In the genomic region with DNA sequence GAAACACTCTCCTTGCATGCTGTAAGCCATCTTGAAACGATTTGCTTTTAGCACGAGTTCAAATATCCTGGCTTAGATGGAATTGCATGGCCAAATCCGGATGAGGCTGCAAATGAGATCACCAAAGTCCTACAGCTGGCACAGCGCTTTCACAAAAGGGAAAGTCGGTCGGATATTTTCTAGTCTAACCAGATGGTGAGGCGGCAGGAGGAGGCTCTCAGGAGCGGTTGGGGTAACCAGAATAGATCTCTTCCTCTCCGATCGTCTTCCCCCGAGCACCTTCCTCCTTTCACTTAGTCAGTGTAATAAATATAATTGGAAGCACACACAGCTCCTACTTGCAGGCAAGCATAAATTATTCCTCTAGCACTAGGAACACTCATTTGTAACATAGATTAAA, we compare ENCODE assay signal across 19 cellular contexts.
DNase-seq lines count a peak whose midpoint lies in the region; ATAC-seq, FAIRE-seq and TF ChIP-seq lines count a peak whose summit lies in the region.
"Had no signal": no experiment of that assay in that cellular context is flagged by ENCODE, and none has a peak within 500 bp of the region (broad histone marks: within the 10 kb centered on the region; RNA-seq: fewer than 3 reads in every experiment).

No MANE protein-coding gene starts in this region.

- H3K79me2 ChIP-seq in HepG2 (ENCODE audit: insufficient read depth, low read length) = no peaks in the 10 kb centered on the region

- POLR2A ChIA-PET in HepG2 (lab: Yijun Ruan, JAX) = no interaction called here

- no peak for TF ChIP-seq RAD21 in HepG2 (CRISPR knock-in tag; IDR thresholded peaks at IDR 0.05)

- TF ChIP-seq POLR2A in HepG2 (IDR thresholded peaks at IDR 0.05; ENCODE audit: insufficient read depth in 1 of 2, low read depth in 2 of 2, low read length in 2 of 2) = no peak

- in situ Hi-C loops in HepG2 (cut with HindIII; ENCODE audit: extremely low pct_ligation_motif_present, low pct_unique_long_range_greater_than_20kb) = no loop called here

- TF ChIP-seq EP300 in HepG2 (IDR thresholded peaks at IDR 0.05; ENCODE audit: low read depth in 2 of 2, low read length in 2 of 2) (no peak), HepG2 (CRISPR knock-in tag; IDR thresholded peaks at IDR 0.05; ENCODE audit: borderline replicate concordance) (no peak)

- no peak overlapping the region for H3K27ac ChIP-seq in HepG2 (ENCODE audit: extremely low read length, insufficient read depth, low read length)
- H3K27ac ChIP-seq: sigmoid colon had no signal

- no TSS peak for BruUV-seq in HepG2 (replicated peaks; lab: Mats Ljungman, UMichigan)

- CTCF ChIA-PET in HepG2 (lab: Yijun Ruan, JAX; ENCODE audit: low intra/inter-chr PET ratio, low total read pairs) = no interaction called here

- DNase-seq in AG08395 (ENCODE audit: low spot score) (peak; percentile 63), M059J (ENCODE audit: low read depth) (peak; percentile 40), amygdala (lab: John Stamatoyannopoulos, UW) (peak in 30 of 56 donors; percentile 1 to 55 (median 10)), HepG2 (ENCODE audit: low spot score) (no peak), SW480 (ENCODE audit: low spot score) (no peak), NCI-H69 (lab: John Stamatoyannopoulos, UW) (no peak), NCI-H510A (lab: John Stamatoyannopoulos, UW) (no peak), kidney glomerular epithelial cell (lab: John Stamatoyannopoulos, UW) (no peak)
- DNase-seq: activated CD8-positive, alpha-beta T cell treated with anti-CD3 and anti-CD28 coated beads for 36 hours; midbrain; sigmoid colon; stimulated activated CD4-positive, alpha-beta T cell treated with anti-CD3 and anti-CD28 coated beads, Interleukin-2, amount 100 ng/mL, for 24 hours had no signal

- H4K20me1 ChIP-seq in HepG2 (ENCODE audit: insufficient read depth, low read length) = no peaks in the 10 kb centered on the region

- 77% methylated on average over 11 of the region's 11 CpGs for whole genome bisulfite sequencing in HepG2 (ENCODE audit: low lambda C conversion rate)

- no peak for ATAC-seq in HepG2
- ATAC-seq: activated CD8-positive, alpha-beta T cell treated with anti-CD3 and anti-CD28 coated beads for 36 hours; esophagus mucosa; GM23338; K562; Right ventricle myocardium inferior had no signal

- H3K36me3 ChIP-seq in HepG2 (replicated peaks in 1 of 2; ENCODE audit: control insufficient read depth in 1 of 2, insufficient read depth in 2 of 2, low read length in 2 of 2) = no peaks in the 10 kb centered on the region
- H3K36me3 ChIP-seq: sigmoid colon had no signal

- H3K27me3 ChIP-seq in HepG2 (ENCODE audit: control insufficient read depth in 1 of 2, insufficient read depth in 2 of 2, low read length in 2 of 2) = no peaks in the 10 kb centered on the region

- H3K9me3 ChIP-seq in HepG2 (ENCODE audit: low read length) = no peaks in the 10 kb centered on the region
- H3K9me3 ChIP-seq: sigmoid colon had no signal

- peak overlapping the region; percentile 41; the same call in 1 of the 2 replicates for H3K4me2 ChIP-seq in HepG2 (ENCODE audit: low read depth, low read length)
- H3K4me2 ChIP-seq: GM23338 had no signal

- H2AFZ ChIP-seq in HepG2 (ENCODE audit: low read length) = no peak overlapping the region
- H2AFZ ChIP-seq: GM23338 had no signal

- H3K9ac ChIP-seq in HepG2 (ENCODE audit: insufficient read depth, low read depth, low read length) = no peak overlapping the region

- no peak overlapping the region for H3K4me3 ChIP-seq in HepG2 (replicated peaks in 1 of 3; ENCODE audit: insufficient read depth in 1 of 3, low read depth in 2 of 3, low read length in 3 of 3)
- H3K4me3 ChIP-seq: GM23338, K562, sigmoid colon had no signal

- intact Hi-C loops in HepG2 (cut with micrococcal nuclease; ENCODE audit: unreplicated experiment) = loop anchor here (10.0 kb wide), 1 partner anchor 229 kb away; no protein-coding TSS in a partner anchor

- H3K4me1 ChIP-seq in HepG2 (ENCODE audit: insufficient read depth, low read length) = peaks cover 11% of the 10 kb centered on the region
- H3K4me1 ChIP-seq: sigmoid colon had no signal

- no peak for FAIRE-seq in HepG2 (lab: Jason Lieb, UNC)
- FAIRE-seq: bronchial epithelial cell, G401.6, GM12892, K562 had no signal

- TF ChIP-seq CTCF in HepG2 (CRISPR knock-in tag; IDR thresholded peaks at IDR 0.05) = no peak

TF ChIP-seq in HepG2, 621 proteins besides CTCF, POLR2A, EP300 and RAD21 (continues in another document):
- TF ChIP-seq MED13 (CRISPR knock-in tag; IDR thresholded peaks at IDR 0.05) (no peak), ZNF839 (CRISPR knock-in tag; IDR thresholded peaks at IDR 0.05; ENCODE audit: borderline replicate concordance) (no peak), ZNF670 (CRISPR knock-in tag; IDR thresholded peaks at IDR 0.05; ENCODE audit: borderline replicate concordance) (no peak), SSRP1 (CRISPR knock-in tag; IDR thresholded peaks at IDR 0.05) (no peak), ZNF17 (CRISPR knock-in tag; IDR thresholded peaks at IDR 0.05) (no peak), ZNF331 (CRISPR knock-in tag; IDR thresholded peaks at IDR 0.05) (no peak), PRPF4 (IDR thresholded peaks at IDR 0.05; ENCODE audit: low read depth, low read length, poor library complexity, severe bottlenecking) (no peak), ZNF329 (CRISPR knock-in tag; IDR thresholded peaks at IDR 0.05; ENCODE audit: low read depth) (no peak), ZNF550 (CRISPR knock-in tag; IDR thresholded peaks at IDR 0.05; ENCODE audit: borderline replicate concordance) (no peak), ZBTB7A (CRISPR knock-in tag; IDR thresholded peaks at IDR 0.05) (no peak), ZEB1 (IDR thresholded peaks at IDR 0.05; ENCODE audit: insufficient replicate concordance, low read depth) (no peak)
- TF ChIP-seq, protein P1, sequence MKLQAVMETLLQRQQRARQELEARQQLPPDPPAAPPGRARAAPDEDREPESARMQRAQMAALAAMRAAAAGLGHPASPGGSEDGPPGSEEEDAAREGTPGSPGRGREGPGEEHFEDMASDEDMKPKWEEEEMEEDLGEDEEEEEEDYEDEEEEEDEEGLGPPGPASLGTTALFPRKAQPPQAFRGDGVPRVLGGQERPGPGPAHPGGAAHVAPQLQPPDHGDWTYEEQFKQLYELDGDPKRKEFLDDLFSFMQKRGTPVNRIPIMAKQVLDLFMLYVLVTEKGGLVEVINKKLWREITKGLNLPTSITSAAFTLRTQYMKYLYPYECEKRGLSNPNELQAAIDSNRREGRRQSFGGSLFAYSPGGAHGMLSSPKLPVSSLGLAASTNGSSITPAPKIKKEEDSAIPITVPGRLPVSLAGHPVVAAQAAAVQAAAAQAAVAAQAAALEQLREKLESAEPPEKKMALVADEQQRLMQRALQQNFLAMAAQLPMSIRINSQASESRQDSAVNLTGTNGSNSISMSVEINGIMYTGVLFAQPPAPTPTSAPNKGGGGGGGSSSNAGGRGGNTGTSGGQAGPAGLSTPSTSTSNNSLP (IDR thresholded peaks at IDR 0.05; ENCODE audit: low read depth, low read length) = no peak
- TF ChIP-seq, protein P2, sequence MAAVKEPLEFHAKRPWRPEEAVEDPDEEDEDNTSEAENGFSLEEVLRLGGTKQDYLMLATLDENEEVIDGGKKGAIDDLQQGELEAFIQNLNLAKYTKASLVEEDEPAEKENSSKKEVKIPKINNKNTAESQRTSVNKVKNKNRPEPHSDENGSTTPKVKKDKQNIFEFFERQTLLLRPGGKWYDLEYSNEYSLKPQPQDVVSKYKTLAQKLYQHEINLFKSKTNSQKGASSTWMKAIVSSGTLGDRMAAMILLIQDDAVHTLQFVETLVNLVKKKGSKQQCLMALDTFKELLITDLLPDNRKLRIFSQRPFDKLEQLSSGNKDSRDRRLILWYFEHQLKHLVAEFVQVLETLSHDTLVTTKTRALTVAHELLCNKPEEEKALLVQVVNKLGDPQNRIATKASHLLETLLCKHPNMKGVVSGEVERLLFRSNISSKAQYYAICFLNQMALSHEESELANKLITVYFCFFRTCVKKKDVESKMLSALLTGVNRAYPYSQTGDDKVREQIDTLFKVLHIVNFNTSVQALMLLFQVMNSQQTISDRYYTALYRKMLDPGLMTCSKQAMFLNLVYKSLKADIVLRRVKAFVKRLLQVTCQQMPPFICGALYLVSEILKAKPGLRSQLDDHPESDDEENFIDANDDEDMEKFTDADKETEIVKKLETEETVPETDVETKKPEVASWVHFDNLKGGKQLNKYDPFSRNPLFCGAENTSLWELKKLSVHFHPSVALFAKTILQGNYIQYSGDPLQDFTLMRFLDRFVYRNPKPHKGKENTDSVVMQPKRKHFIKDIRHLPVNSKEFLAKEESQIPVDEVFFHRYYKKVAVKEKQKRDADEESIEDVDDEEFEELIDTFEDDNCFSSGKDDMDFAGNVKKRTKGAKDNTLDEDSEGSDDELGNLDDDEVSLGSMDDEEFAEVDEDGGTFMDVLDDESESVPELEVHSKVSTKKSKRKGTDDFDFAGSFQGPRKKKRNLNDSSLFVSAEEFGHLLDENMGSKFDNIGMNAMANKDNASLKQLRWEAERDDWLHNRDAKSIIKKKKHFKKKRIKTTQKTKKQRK (IDR thresholded peaks at IDR 0.05; ENCODE audit: low read length) = no peak
- TF ChIP-seq, protein P3, sequence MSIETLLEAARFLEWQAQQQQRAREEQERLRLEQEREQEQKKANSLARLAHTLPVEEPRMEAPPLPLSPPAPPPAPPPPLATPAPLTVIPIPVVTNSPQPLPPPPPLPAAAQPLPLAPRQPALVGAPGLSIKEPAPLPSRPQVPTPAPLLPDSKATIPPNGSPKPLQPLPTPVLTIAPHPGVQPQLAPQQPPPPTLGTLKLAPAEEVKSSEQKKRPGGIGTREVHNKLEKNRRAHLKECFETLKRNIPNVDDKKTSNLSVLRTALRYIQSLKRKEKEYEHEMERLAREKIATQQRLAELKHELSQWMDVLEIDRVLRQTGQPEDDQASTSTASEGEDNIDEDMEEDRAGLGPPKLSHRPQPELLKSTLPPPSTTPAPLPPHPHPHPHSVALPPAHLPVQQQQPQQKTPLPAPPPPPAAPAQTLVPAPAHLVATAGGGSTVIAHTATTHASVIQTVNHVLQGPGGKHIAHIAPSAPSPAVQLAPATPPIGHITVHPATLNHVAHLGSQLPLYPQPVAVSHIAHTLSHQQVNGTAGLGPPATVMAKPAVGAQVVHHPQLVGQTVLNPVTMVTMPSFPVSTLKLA (IDR thresholded peaks at IDR 0.05) = no peak
- TF ChIP-seq, protein P4, sequence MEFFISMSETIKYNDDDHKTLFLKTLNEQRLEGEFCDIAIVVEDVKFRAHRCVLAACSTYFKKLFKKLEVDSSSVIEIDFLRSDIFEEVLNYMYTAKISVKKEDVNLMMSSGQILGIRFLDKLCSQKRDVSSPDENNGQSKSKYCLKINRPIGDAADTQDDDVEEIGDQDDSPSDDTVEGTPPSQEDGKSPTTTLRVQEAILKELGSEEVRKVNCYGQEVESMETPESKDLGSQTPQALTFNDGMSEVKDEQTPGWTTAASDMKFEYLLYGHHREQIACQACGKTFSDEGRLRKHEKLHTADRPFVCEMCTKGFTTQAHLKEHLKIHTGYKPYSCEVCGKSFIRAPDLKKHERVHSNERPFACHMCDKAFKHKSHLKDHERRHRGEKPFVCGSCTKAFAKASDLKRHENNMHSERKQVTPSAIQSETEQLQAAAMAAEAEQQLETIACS (CRISPR knock-in tag; IDR thresholded peaks at IDR 0.05) = no peak

Comparison
In these comparisons a context has a peak if more than half of its experiments do, and no peak if none do; other contexts are left out.
1. DNase-seq: peak in AG08395 (single experiment), M059J (single experiment) and amygdala (30 of 56); none in HepG2 (single experiment), SW480 (single experiment), NCI-H69 (single experiment), NCI-H510A (single experiment) and kidney glomerular epithelial cell (single experiment).